In genomic region chr20:31284964-31285363, GRCh38 we compare ENCODE assay signal across 11 cellular contexts. TPM values are rescaled to one million over a fixed set of nuclear protein-coding genes. Genes with fewer than 3 reads are reported as not detected.
"Had no signal": no experiment of that assay in that cellular context is flagged by ENCODE, and none has a peak within 500 bp of the region (broad histone marks: within the 10 kb centered on the region; RNA-seq: fewer than 3 reads in every experiment).

No MANE protein-coding gene starts in this region.

RNA-seq across cellular contexts. Expression of gene DEFB116, which starts 23.4 kb away (rescaled TPM):
- total RNA-seq: OCI-LY7, PC-3, PC-9, Peyer's patch, Right ventricle myocardium inferior, Right ventricle myocardium superior, RPMI7951, SJCRH30, SJSA1, SK-MEL-5, T-cell had no signal

RNA-seq across cellular contexts. Expression of gene DEFB115, which starts 27.5 kb away (rescaled TPM):
- total RNA-seq: OCI-LY7, PC-3, PC-9, Peyer's patch, Right ventricle myocardium inferior, Right ventricle myocardium superior, RPMI7951, SJCRH30, SJSA1, SK-MEL-5, T-cell had no signal
